In the genomic region with DNA sequence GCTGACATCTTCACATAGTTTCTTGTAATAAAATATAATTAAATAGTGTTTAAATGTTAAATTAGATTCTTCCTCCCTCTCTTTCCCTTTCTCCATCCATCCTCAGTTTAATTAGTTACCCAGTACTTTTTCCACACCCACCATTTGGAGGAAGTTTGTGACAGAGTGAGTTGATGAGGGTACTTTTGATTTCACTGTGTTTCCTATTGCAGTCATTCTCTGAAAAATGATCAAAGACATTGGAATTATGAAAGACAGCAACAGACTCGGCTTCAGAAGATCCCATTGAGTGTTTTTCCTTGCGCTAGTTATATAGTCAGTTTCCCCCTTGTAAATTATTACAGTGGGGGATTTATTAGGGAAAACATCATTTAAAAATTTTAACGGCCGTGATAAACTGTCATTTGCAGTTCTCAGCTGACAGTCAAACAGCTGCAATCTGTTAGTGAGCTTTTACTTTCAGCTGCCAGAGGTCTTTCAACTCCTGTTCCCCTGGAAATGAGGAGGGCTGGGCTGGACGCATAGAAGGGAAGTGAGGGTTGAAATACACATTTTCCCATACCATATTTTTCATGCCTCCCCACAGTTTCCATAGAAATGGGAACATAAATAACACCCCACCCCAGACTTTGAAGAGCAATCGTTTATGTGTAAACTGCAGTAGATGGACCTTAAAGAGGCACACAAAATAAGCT, we compare ENCODE assay signal across 1 cellular context.
TF ChIP-seq lines count a peak whose summit lies in the region.

No MANE protein-coding gene starts in this region.

TF ChIP-seq in SK-N-SH, 30 proteins besides CTCF, POLR2A, EP300 and RAD21 (continued from another document):
- no peak for TF ChIP-seq USF1 (IDR thresholded peaks at IDR 0.05; ENCODE audit: borderline replicate concordance, low read depth)
- no peak for TF ChIP-seq GABPA (IDR thresholded peaks at IDR 0.05; ENCODE audit: low read depth)
- TF ChIP-seq TCF12 (IDR thresholded peaks at IDR 0.05): no peak
- TF ChIP-seq RFX5 (IDR thresholded peaks at IDR 0.05; ENCODE audit: low read length): no peak
- no peak for TF ChIP-seq IRF3 (IDR thresholded peaks at IDR 0.05; ENCODE audit: low read depth, low read length)
- TF ChIP-seq POLR2AphosphoS5 (IDR thresholded peaks at IDR 0.05; ENCODE audit: low read depth, low read length): no peak
- no peak for TF ChIP-seq FOSL2 (IDR thresholded peaks at IDR 0.05; ENCODE audit: borderline replicate concordance, low read depth)
- TF ChIP-seq NFIC (IDR thresholded peaks at IDR 0.05; ENCODE audit: borderline replicate concordance): no peak
- no peak for TF ChIP-seq YY1 (IDR thresholded peaks at IDR 0.05; ENCODE audit: low read depth)
- no peak for TF ChIP-seq JUND (IDR thresholded peaks at IDR 0.05)
- TF ChIP-seq MEF2A (IDR thresholded peaks at IDR 0.05; ENCODE audit: borderline replicate concordance, low read depth): no peak
- no peak for TF ChIP-seq NRF1 (IDR thresholded peaks at IDR 0.05; ENCODE audit: low read depth, low read length)
